Comparison of ENCODE assay signal across 23 cellular contexts in genomic region chr15:50184863-50185504, GRCh38. TPM values are rescaled to one million over a fixed set of nuclear protein-coding genes. Genes with fewer than 3 reads are reported as not detected.
DNase-seq lines count a peak whose midpoint lies in the region; ATAC-seq, FAIRE-seq and TF ChIP-seq lines count a peak whose summit lies in the region.
"Had no signal": no experiment of that assay in that cellular context is flagged by ENCODE, and none has a peak within 500 bp of the region (broad histone marks: within the 10 kb centered on the region; RNA-seq: fewer than 3 reads in every experiment).

No MANE protein-coding gene starts in this region.

- POLR2A ChIA-PET in OCI-LY7 (lab: Charles Lee) = interaction anchor here (0.6 kb wide), 2 partner anchors 13 to 33 kb away, joined by 3 to 4 read pairs; no protein-coding TSS in a partner anchor

- peak overlapping the region; percentile 98 for H3K4me3 Mint-ChIP-seq in activated CD4-positive, alpha-beta T cell treated with anti-CD3 and anti-CD28 coated beads, Interleukin-2, amount 10 ng/mL, durations not matched to agents 24 days and 14 days
- H3K4me3 Mint-ChIP-seq: B cell, GM23338 had no signal

- no peaks in the 10 kb centered on the region for H3K27me3 Mint-ChIP-seq in activated CD4-positive, alpha-beta T cell treated with anti-CD3 and anti-CD28 coated beads, Interleukin-2, amount 10 ng/mL, durations not matched to agents 24 days and 14 days

- H3K36me3 Mint-ChIP-seq in activated CD4-positive, alpha-beta T cell treated with anti-CD3 and anti-CD28 coated beads, Interleukin-2, amount 10 ng/mL, durations not matched to agents 24 days and 14 days (ENCODE audit: low read depth) = peaks cover 48% of the 10 kb centered on the region
- H3K36me3 Mint-ChIP-seq: CD4-positive, CD25-positive, alpha-beta regulatory T cell had no signal

- H3K4me2 ChIP-seq in OCI-LY7 (ENCODE audit: low read length) = no peak overlapping the region
- H3K4me2 ChIP-seq: GM23338 had no signal

- no peak for FAIRE-seq in small intestine (lab: Jason Lieb, UNC)
- FAIRE-seq: G401.6 had no signal

- no peak overlapping the region for H3K27ac Mint-ChIP-seq in activated CD4-positive, alpha-beta T cell treated with anti-CD3 and anti-CD28 coated beads, Interleukin-2, amount 10 ng/mL, durations not matched to agents 24 days and 14 days
- H3K27ac Mint-ChIP-seq: B cell, GM23338 had no signal

- no peaks in the 10 kb centered on the region for H3K9me2 ChIP-seq in OCI-LY7 (ENCODE audit: insufficient read depth, low read length)

- DNase-seq in activated CD4-positive, alpha-beta T cell treated with anti-CD3 and anti-CD28 coated beads, Interleukin-2, amount 10 ng/mL, durations not matched to agents 24 days and 14 days = peak; percentile 42
- no peak for DNase-seq in activated CD4-positive, alpha-beta T cell treated with anti-CD3 and anti-CD28 coated beads for 4 hours
- DNase-seq in NB4 (ENCODE audit: low read depth) (no peak), left colon (no peak), small intestine (peak; percentile 75), OCI-LY7 (ENCODE audit: low spot score) (no peak), SW480 (ENCODE audit: low spot score) (no peak)
- DNase-seq: 8988T; CD4-positive, CD25-positive, alpha-beta regulatory T cell; COR-L47; HCEC 1CT; NCI-H1105 treated with DMSO at 0.1 percent for 48 hours; NCI-H1694 treated with DMSO at 0.1 percent for 48 hours; NCI-H510A; NCI-H748 treated with DMSO at 0.1 percent for 48 hours; NK-92 treated with Interleukin-12 subunit alpha and Interleukin-12 subunit beta, amount 100 ng/mL, for 24 hours; OCI-M1; SIG-M5 had no signal

- H4K20me1 ChIP-seq in OCI-LY7 (ENCODE audit: insufficient read depth, low read length) = no peaks in the 10 kb centered on the region

- peaks cover 9% of the 10 kb centered on the region for H3K9me3 Mint-ChIP-seq in activated CD4-positive, alpha-beta T cell treated with anti-CD3 and anti-CD28 coated beads, Interleukin-2, amount 10 ng/mL, durations not matched to agents 24 days and 14 days
- H3K9me3 Mint-ChIP-seq: GM23338 had no signal

- H3K9me3 ChIP-seq in small intestine (ENCODE audit: control insufficient read depth, low read depth) (no peaks in the 10 kb centered on the region), OCI-LY7 (ENCODE audit: low read length) (no peaks in the 10 kb centered on the region)

- H3K27ac ChIP-seq in small intestine (ENCODE audit: low read depth in 1 of 2, low read length in 1 of 2) = no peak overlapping the region
- no peak overlapping the region for H3K27ac ChIP-seq in OCI-LY7 (ENCODE audit: low read depth, low read length, poor library complexity, severe bottlenecking)
- H3K27ac ChIP-seq: RWPE1 had no signal

- H3K79me2 ChIP-seq in OCI-LY7 (ENCODE audit: insufficient read depth, low read depth, low read length) = no peaks in the 10 kb centered on the region

- no peak for TF ChIP-seq POLR2A in NB4 (IDR thresholded peaks at IDR 0.05; ENCODE audit: extremely low read depth, insufficient read length)

- BruUV-seq in OCI-LY7 (replicated peaks; lab: Mats Ljungman, UMichigan) = no TSS peak

- no peaks in the 10 kb centered on the region for H3K4me1 ChIP-seq in small intestine (ENCODE audit: control insufficient read depth in 2 of 2, insufficient read depth in 1 of 2, low read depth in 1 of 2, low read length in 1 of 2)
- H3K4me1 ChIP-seq in OCI-LY7 (ENCODE audit: insufficient read depth, low read length, poor library complexity, severe bottlenecking) = peaks cover 9% of the 10 kb centered on the region

- H3K36me3 ChIP-seq in small intestine (ENCODE audit: control insufficient read depth in 2 of 2, insufficient read depth in 2 of 2, low read length in 2 of 2) (no peaks in the 10 kb centered on the region), OCI-LY7 (ENCODE audit: insufficient read depth, low read length) (no peaks in the 10 kb centered on the region)

- H2AFZ ChIP-seq in OCI-LY7 (ENCODE audit: low read length) = no peak overlapping the region
- H2AFZ ChIP-seq: GM23338 had no signal

- peak overlapping the region; percentile 40 for H3K4me3 ChIP-seq in NB4 (ENCODE audit: low read depth, low read length)
- no peak overlapping the region for H3K4me3 ChIP-seq in small intestine (ENCODE audit: low read depth in 1 of 2, low read length in 2 of 2)
- no peak overlapping the region for H3K4me3 ChIP-seq in OCI-LY7 (ENCODE audit: low read depth, low read length, poor library complexity, severe bottlenecking)
- H3K4me3 ChIP-seq: GM23338 had no signal

- H3K4me1 Mint-ChIP-seq in activated CD4-positive, alpha-beta T cell treated with anti-CD3 and anti-CD28 coated beads, Interleukin-2, amount 10 ng/mL, durations not matched to agents 24 days and 14 days = peaks cover 65% of the 10 kb centered on the region

- intact Hi-C loops in activated CD4-positive, alpha-beta T cell treated with anti-CD3 and anti-CD28 coated beads, Interleukin-2, amount 10 ng/mL, durations not matched to agents 24 days and 14 days (cut with micrococcal nuclease) = loop anchor here (5.0 to 10.0 kb wide), 6 partner anchors 62 to 1013 kb away; partner anchors contain the start of genes AP4E1, GALK2 and USP8
- intact Hi-C loops in left colon (cut with DNase I, micrococcal nuclease) = no loop called here
- intact Hi-C loops in OCI-LY7 (cut with micrococcal nuclease; ENCODE audit: unreplicated experiment) = no loop called here

- ATAC-seq in left colon (peak; percentile 59), HG02870 (IDR thresholded peaks at IDR 0.05; ENCODE audit: unreplicated experiment) (no peak)
- ATAC-seq: GM23338 had no signal

- 22 to 48% (median 30%) methylated on average over 3 of the region's 3 CpGs for WGBS in small intestine, 3 donors

- peaks cover 0 to 2% of the 10 kb centered on the region in 2 donors for H3K27me3 ChIP-seq in small intestine (ENCODE audit: control insufficient read depth in 2 of 2, insufficient read depth in 2 of 2, low read length in 2 of 2)

- no peak for TF ChIP-seq CTCF in NB4 (IDR thresholded peaks at IDR 0.05; ENCODE audit: low read depth, low read length)
- no peak for TF ChIP-seq CTCF in OCI-LY7 (conservative IDR thresholded peaks at IDR 0.05; ENCODE audit: low read length)

- CTCF ChIA-PET in OCI-LY7 (lab: Charles Lee; ENCODE audit: unreplicated experiment) = no interaction called here

RNA-seq across cellular contexts. Expression of gene SLC27A2, which starts 3.0 kb away (rescaled TPM):
- total RNA-seq in activated CD4-positive, alpha-beta T cell treated with anti-CD3 and anti-CD28 coated beads, Interleukin-2, amount 10 ng/mL, durations not matched to agents 24 days and 14 days = 75.4 and 76.0 TPM in 2 replicates
- 10 to 100 TPM; 37.2 to 43.1 TPM for total RNA-seq in left colon
- polyA plus RNA-seq in small intestine = 10 to 100 TPM in 1 of 3 donors, 1 to 10 TPM in 2; 4.3 to 15.7 (median 6.9) TPM
- total RNA-seq in OCI-LY7 (2014; rRNA removed; shearing (Covaris generic)) = not detected in 2 replicates
- not detected in 2 replicates for total RNA-seq in OCI-LY7 (2022)

Comparison
In these comparisons a context has a peak if more than half of its experiments do, and no peak if none do; other contexts are left out.
1. DNase-seq: peak in activated CD4-positive, alpha-beta T cell treated with anti-CD3 and anti-CD28 coated beads, Interleukin-2, amount 10 ng/mL, durations not matched to agents 24 days and 14 days (single experiment) and small intestine (single experiment); none in activated CD4-positive, alpha-beta T cell treated with anti-CD3 and anti-CD28 coated beads for 4 hours (0 of 2), NB4 (single experiment), left colon (0 of 2), OCI-LY7 (single experiment) and SW480 (single experiment).
2. RNA of gene SLC27A2, which starts 3.0 kb away (total RNA-seq): 75.4 to 76.0 TPM in activated CD4-positive, alpha-beta T cell treated with anti-CD3 and anti-CD28 coated beads, Interleukin-2, amount 10 ng/mL, durations not matched to agents 24 days and 14 days and 37.2 to 43.1 TPM in left colon; not detected in OCI-LY7; every median in the first group is over 10 times any median in the second.